In the genomic region with DNA sequence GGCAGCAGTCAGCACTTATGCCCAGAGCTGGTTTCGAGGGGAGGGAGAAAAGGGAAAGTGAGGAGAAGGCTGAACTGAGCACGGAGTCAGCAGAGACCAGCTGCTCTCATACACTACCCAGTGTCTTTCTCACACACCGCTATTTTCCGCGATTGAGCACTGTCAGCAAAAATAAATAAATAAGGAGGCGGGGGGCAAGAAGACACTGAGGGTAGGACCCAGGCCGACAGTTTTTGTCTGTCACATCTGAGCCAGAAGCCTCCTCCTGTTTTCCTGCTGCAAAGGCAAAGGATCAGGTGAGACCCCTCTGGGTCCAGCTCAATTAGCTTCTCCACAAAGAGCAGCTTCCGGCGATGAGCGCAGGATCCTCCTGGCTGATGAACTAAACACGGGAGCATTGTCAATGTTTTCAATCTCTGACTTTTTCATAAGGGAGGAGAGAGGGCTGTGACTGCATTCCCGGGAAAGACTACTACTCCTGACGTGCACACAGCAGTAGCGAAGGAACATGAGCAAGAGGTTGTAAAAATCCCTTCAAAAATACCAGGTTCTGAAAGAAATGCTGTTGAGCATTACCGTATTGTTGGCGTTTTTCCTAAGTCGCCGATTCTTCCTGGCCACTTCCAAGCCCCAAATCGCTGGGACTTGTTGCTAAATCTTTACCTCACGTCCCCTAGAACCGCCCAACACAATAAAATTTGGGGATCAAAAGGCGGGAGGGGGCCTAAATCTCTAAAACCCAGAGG, we compare ENCODE assay signal across 8 cellular contexts. TPM values are rescaled to one million over a fixed set of nuclear protein-coding genes. Genes with fewer than 3 reads are reported as not detected.
DNase-seq lines count a peak whose midpoint lies in the region; ATAC-seq and TF ChIP-seq lines count a peak whose summit lies in the region.

No MANE protein-coding gene starts in this region.

- TF ChIP-seq CTCF in AG04449 (IDR thresholded peaks at IDR 0.05; ENCODE audit: insufficient read depth, low read length, missing control alignments) (no peak), epithelial cell of esophagus (IDR thresholded peaks at IDR 0.05; ENCODE audit: insufficient read depth, low read depth, low read length, missing control alignments) (no peak), neural cell (IDR thresholded peaks at IDR 0.05; ENCODE audit: poor library complexity, severe bottlenecking) (no peak)

- H3F3A ChIP-seq in neural cell (ENCODE audit: insufficient read depth, low read length, poor library complexity, severe bottlenecking) = peaks cover 3% of the 10 kb centered on the region

- H4K20me1 ChIP-seq in neural cell (ENCODE audit: insufficient read depth) = no peaks in the 10 kb centered on the region

- H3K4me2 ChIP-seq in neural cell (ENCODE audit: low read length) = peak overlapping the region; percentile 81

- no peak for ATAC-seq in activated CD4-positive, CD25-positive, alpha-beta regulatory T cell treated with anti-CD3 and anti-CD28 coated beads, Interleukin-2, amount 50 U/mL, for 24 hours
- ATAC-seq in HG02678 (IDR thresholded peaks at IDR 0.05; ENCODE audit: unreplicated experiment) = no peak

- peak overlapping the region; percentile 72 for H3K4me3 ChIP-seq in AG04449 (ENCODE audit: low read depth, low read length)
- H3K4me3 ChIP-seq in epithelial cell of esophagus (ENCODE audit: low read length) = peak overlapping the region; percentile 53
- H3K4me3 ChIP-seq in neural cell (ENCODE audit: low read length) = peak overlapping the region; percentile 93

- CTCF ChIA-PET in AG04449 (lab: Yijun Ruan, JAX) = interaction anchor here (1.1 to 2.0 kb wide), 3 partner anchors 12 to 290 kb away, joined by 3 to 6 read pairs (median 5); no protein-coding TSS in a partner anchor

- TF ChIP-seq RAD21 in neural cell (conservative IDR thresholded peaks at IDR 0.05) = no peak

- H3K9ac ChIP-seq in neural cell (ENCODE audit: low read length) = peak overlapping the region; percentile 73

- POLR2A ChIA-PET in AG04449 (lab: Yijun Ruan, JAX) = no interaction called here

- H3K79me2 ChIP-seq in neural cell (replicated peaks; ENCODE audit: insufficient read depth, low read length) = peaks cover 25% of the 10 kb centered on the region

- in situ Hi-C loops in SK-MEL-5 (cut with HindIII; ENCODE audit: low pct_unique_long_range_greater_than_20kb, low sequenced_read_pairs) = no loop called here

- H3K27me3 ChIP-seq in neural cell (ENCODE audit: insufficient read depth, low read depth, low read length) = no peaks in the 10 kb centered on the region

- no peak for TF ChIP-seq EP300 in neural cell (conservative IDR thresholded peaks at IDR 0.05; ENCODE audit: poor library complexity, severe bottlenecking)

- DNase-seq in AG04449 (ENCODE audit: low read depth, low spot score) (no peak), H4 (ENCODE audit: low spot score) (peak; percentile 5), SK-MEL-5 (ENCODE audit: low read depth, low spot score) (peak; percentile 62), epithelial cell of esophagus (ENCODE audit: low read depth) (peak; percentile 36), NCI-H187 (lab: John Stamatoyannopoulos, UW) (no peak)

- no peaks in the 10 kb centered on the region for H3K9me2 ChIP-seq in neural cell (ENCODE audit: insufficient read depth, low read length)

- peak overlapping the region; percentile 76 for H3K27ac ChIP-seq in neural cell (ENCODE audit: low read length)

- no peaks in the 10 kb centered on the region for H3K9me3 ChIP-seq in neural cell (ENCODE audit: low read length)

- H2AFZ ChIP-seq in neural cell (ENCODE audit: low read depth, low read length) = peak overlapping the region; percentile 28

- no peaks in the 10 kb centered on the region for H3K36me3 ChIP-seq in neural cell (ENCODE audit: insufficient read depth, low read length)

TF ChIP-seq in neural cell, 6 proteins besides CTCF, POLR2A, EP300 and RAD21:
- TF ChIP-seq TAF1 (IDR thresholded peaks at IDR 0.05; ENCODE audit: low read depth) = peak; percentile 49
- TF ChIP-seq MXI1 (conservative IDR thresholded peaks at IDR 0.05; ENCODE audit: poor library complexity, severe bottlenecking) = no peak
- peak; percentile 60 for TF ChIP-seq POLR2AphosphoS5 (IDR thresholded peaks at IDR 0.05)
- TF ChIP-seq SMC3 (conservative IDR thresholded peaks at IDR 0.05; ENCODE audit: poor library complexity) = peak; percentile 33
- TF ChIP-seq EZH2 (IDR thresholded peaks at IDR 0.05; ENCODE audit: borderline replicate concordance, insufficient read depth, low read length, poor library complexity, severe bottlenecking) = no peak
- TF ChIP-seq REST (IDR thresholded peaks at IDR 0.05; ENCODE audit: borderline replicate concordance) = peak; percentile 75

RNA-seq across cellular contexts. Expression of gene FRMD5, which starts 1.2 kb away (rescaled TPM):
- total RNA-seq in H4 (2014; rRNA removed; shearing (Covaris generic)) = 0.64 and 1.1 TPM in 2 replicates
- total RNA-seq in SK-MEL-5 (2014; rRNA removed; shearing (Covaris generic)) = 14.3 and 16.3 TPM in 2 replicates
- 10.7 and 16.2 TPM in 2 replicates for polyA plus RNA-seq in SK-MEL-5 (2015; cell fraction: cytosol; rRNA removed)
- polyA plus RNA-seq in SK-MEL-5 (2015; cell fraction: nucleus; rRNA removed) = 18.8 and 23.0 TPM in 2 replicates
- polyA plus RNA-seq in neural cell = 25.8 and 27.8 TPM in 2 replicates
- 36.3 and 38.8 TPM in 2 replicates for polyA minus RNA-seq in neural cell

Comparison
In these comparisons a context has a peak if more than half of its experiments do, and no peak if none do; other contexts are left out.
1. DNase-seq: peak in H4 (single experiment), SK-MEL-5 (single experiment) and epithelial cell of esophagus (single experiment); none in AG04449 (single experiment) and NCI-H187 (0 of 2).
2. Peak in every context shown above with its lines, with median percentiles within 50 percentile points of each other: H3K4me3 ChIP-seq.